Comparison of ENCODE assay signal across 1 cellular context in the genomic region with DNA sequence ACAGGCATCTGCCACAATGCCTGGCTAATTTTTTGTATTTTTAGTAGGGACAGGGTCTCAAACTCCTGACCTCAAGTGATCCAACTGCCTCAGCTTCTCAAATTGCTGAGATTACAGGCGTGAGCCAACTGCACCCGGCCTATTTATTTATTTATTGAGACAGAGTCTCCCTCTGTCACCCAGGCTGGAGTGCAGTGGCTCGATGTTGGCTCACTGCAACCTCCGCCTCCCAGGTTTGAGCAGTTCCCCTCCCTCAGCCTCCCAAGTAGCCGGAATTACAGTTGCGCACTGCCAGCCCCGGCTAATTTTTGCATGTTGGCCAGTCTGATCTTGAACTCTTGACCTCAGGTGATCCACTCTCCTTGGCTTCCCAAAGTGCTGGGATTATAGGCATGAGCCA. TPM values are rescaled to one million over a fixed set of nuclear protein-coding genes. Genes with fewer than 3 reads are reported as not detected.
"Had no signal": no experiment of that assay in that cellular context is flagged by ENCODE, and none has a peak within 500 bp of the region (broad histone marks: within the 10 kb centered on the region; RNA-seq: fewer than 3 reads in every experiment).

No MANE protein-coding gene starts in this region.

RNA-seq across cellular contexts. Expression of a gene that starts 59.9 kb away (rescaled TPM):
- total RNA-seq: GM23248 had no signal
- polyA plus RNA-seq: GM23248 had no signal
